ENCODE assay signal across 22 cellular contexts in genomic region chr13:113888701-113889330, GRCh38.
"Had no signal": no experiment of that assay in that cellular context is flagged by ENCODE, and none has a peak within 500 bp of the region (broad histone marks: within the 10 kb centered on the region; RNA-seq: fewer than 3 reads in every experiment).

No MANE protein-coding gene starts in this region.

- H3K27me3 ChIP-seq: ascending aorta, breast epithelium, esophagus squamous epithelium, foreskin keratinocyte, tibial nerve had no signal

- H3K9me3 ChIP-seq: breast epithelium, esophagus squamous epithelium, lower lobe of right lung had no signal

- H3K36me3 ChIP-seq: ascending aorta, breast epithelium, esophagus squamous epithelium, lower lobe of right lung, tibial nerve had no signal

- H3K4me3 ChIP-seq: ascending aorta, breast epithelium, esophagus squamous epithelium, lower lobe of right lung, tibial nerve had no signal

- H3K27ac ChIP-seq: breast epithelium, foreskin keratinocyte, lower lobe of right lung, tibial nerve had no signal

- H3K4me1 ChIP-seq: breast epithelium, foreskin keratinocyte, lower lobe of right lung had no signal

- ATAC-seq: activated CD8-positive, alpha-beta T cell treated with anti-CD3 and anti-CD28 coated beads, Interleukin-2, amount 10 ng/mL, durations not matched to agents 7 days and 5 days; foreskin keratinocyte; left colon; lower lobe of right lung; natural killer cell; stimulated activated naive CD8-positive, alpha-beta T cell treated with anti-CD3 and anti-CD28 coated beads, Interleukin-15, Interleukin-2, amounts not matched to agents 100 U/mL and 50 U/mL, for 24 hours; T-cell had no signal

- DNase-seq: activated CD4-positive, alpha-beta T cell treated with anti-CD3 and anti-CD28 coated beads, Interleukin-2, amount 10 ng/mL, durations not matched to agents 7 days and 5 days; activated CD4-positive, CD25-positive, alpha-beta regulatory T cell; activated CD8-positive, alpha-beta T cell treated with anti-CD3 and anti-CD28 coated beads, Interleukin-2, amount 10 ng/mL, durations not matched to agents 7 days and 5 days; activated naive CD4-positive, alpha-beta T cell treated with anti-CD3 and anti-CD28 coated beads, Interleukin-2, amount 50 U/mL, for 16 hours; activated T-cell treated with anti-CD3 and anti-CD28 coated beads, Interleukin-2, amount 50 U/mL, for 24 hours; cerebellar nuclear complex; cortex of kidney; effector CD8-positive, alpha-beta T cell; esophagus squamous epithelium; foreskin keratinocyte; hippocampal formation; left colon; lower lobe of right lung; natural killer cell; stimulated activated CD4-positive, alpha-beta T cell treated with anti-CD3 and anti-CD28 coated beads, Interleukin-2, amount 100 ng/mL, for 24 hours; stimulated activated naive CD8-positive, alpha-beta T cell treated with anti-CD3 and anti-CD28 coated beads, Interleukin-15, Interleukin-2, amounts not matched to agents 100 U/mL and 50 U/mL, for 24 hours; substantia nigra; T-cell; T-helper 9 cell had no signal
